In the genomic region with DNA sequence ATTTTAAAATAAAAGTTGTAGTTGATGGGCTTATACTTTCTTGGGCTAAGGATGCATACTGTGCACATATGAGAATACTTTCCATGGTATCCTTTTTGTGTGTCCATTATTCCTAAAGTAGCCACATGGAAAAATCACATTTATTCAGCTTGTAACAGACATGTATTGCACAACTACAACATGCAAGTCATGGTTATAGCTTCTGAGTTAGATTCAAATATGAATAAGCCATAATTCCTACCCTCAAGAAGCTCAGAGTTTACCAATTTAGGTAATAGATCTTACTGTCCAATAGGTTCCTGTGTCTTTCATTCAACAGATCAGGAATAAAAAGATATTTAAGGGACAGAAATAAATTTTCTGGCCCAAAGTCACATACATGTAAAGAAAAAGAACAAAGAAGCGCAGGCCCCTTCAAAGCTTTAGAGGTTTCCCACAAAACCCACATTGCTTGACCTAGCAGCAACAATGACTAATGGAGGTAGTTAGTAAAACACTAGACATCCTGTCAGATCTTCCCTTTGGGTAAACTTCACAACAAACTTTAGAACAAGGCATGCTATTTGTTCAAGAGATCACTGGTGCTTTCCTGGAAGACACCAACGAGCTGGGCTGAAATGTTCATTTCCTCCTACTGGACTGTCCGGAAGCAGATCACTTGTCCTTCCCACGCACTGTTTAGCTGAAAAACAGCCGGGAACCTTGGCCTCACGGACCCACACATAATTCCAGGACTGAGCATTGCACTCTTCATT, we compare ENCODE assay signal across 9 cellular contexts.
DNase-seq lines count a peak whose midpoint lies in the region; ATAC-seq and TF ChIP-seq lines count a peak whose summit lies in the region.
"Had no signal": no experiment of that assay in that cellular context is flagged by ENCODE, and none has a peak within 500 bp of the region (broad histone marks: within the 10 kb centered on the region; RNA-seq: fewer than 3 reads in every experiment).

No MANE protein-coding gene starts in this region.

- peaks cover 7% of the 10 kb centered on the region for H3K9me3 Mint-ChIP-seq in activated T-helper 2 cell treated with anti-CD3 and anti-CD28 coated beads, Interferon-gamma antibody, Interleukin-2, Interleukin-4, amounts not matched to agents 10 μg/mL and 5 μg/mL and 100 μg/mL, durations not matched to agents 14 hours and 24 hours and 36 hours

- H3K27me3 Mint-ChIP-seq in activated T-helper 2 cell treated with anti-CD3 and anti-CD28 coated beads, Interferon-gamma antibody, Interleukin-2, Interleukin-4, amounts not matched to agents 10 μg/mL and 5 μg/mL and 100 μg/mL, durations not matched to agents 14 hours and 24 hours and 36 hours (ENCODE audit: low read depth) = peaks cover 4% of the 10 kb centered on the region

- ATAC-seq in GM19043 (IDR thresholded peaks at IDR 0.05; ENCODE audit: low read depth, unreplicated experiment) (peak; percentile 60), HG03039 (IDR thresholded peaks at IDR 0.05; ENCODE audit: unreplicated experiment) (peak; percentile 68), psoas muscle (no peak), GM21786 (IDR thresholded peaks at IDR 0.05; ENCODE audit: unreplicated experiment) (no peak)
- ATAC-seq: Panc1 had no signal

- no peaks in the 10 kb centered on the region for H3K27me3 ChIP-seq in psoas muscle (ENCODE audit: insufficient read depth in 3 of 3, low read length in 2 of 3)

- TF ChIP-seq CTCF in psoas muscle (IDR thresholded peaks at IDR 0.05) = no peak
- no peak for TF ChIP-seq CTCF in coronary artery (IDR thresholded peaks at IDR 0.05)

- H3K4me1 Mint-ChIP-seq in activated T-helper 2 cell treated with anti-CD3 and anti-CD28 coated beads, Interferon-gamma antibody, Interleukin-2, Interleukin-4, amounts not matched to agents 10 μg/mL and 5 μg/mL and 100 μg/mL, durations not matched to agents 14 hours and 24 hours and 36 hours (ENCODE audit: low read depth) = peaks cover 53% of the 10 kb centered on the region

- no peaks in the 10 kb centered on the region for H3K36me3 ChIP-seq in psoas muscle (ENCODE audit: insufficient read depth in 1 of 2, low read depth in 1 of 2)

- H3K4me3 Mint-ChIP-seq in activated T-helper 2 cell treated with anti-CD3 and anti-CD28 coated beads, Interferon-gamma antibody, Interleukin-2, Interleukin-4, amounts not matched to agents 10 μg/mL and 5 μg/mL and 100 μg/mL, durations not matched to agents 14 hours and 24 hours and 36 hours (ENCODE audit: low read depth) = no peak overlapping the region

- intact Hi-C loops in activated T-helper 2 cell treated with anti-CD3 and anti-CD28 coated beads, Interferon-gamma antibody, Interleukin-2, Interleukin-4, amounts not matched to agents 10 μg/mL and 5 μg/mL and 100 μg/mL, durations not matched to agents 14 hours and 24 hours and 36 hours (cut with micrococcal nuclease) = loop anchor here (1.0 kb wide), 4 partner anchors 16 to 91 kb away; no protein-coding TSS in a partner anchor
- intact Hi-C loops in psoas muscle (cut with DNase I) (no loop called here), posterior cingulate gyrus (cut with DNase I) (no loop called here)

- H3K36me3 Mint-ChIP-seq in activated T-helper 2 cell treated with anti-CD3 and anti-CD28 coated beads, Interferon-gamma antibody, Interleukin-2, Interleukin-4, amounts not matched to agents 10 μg/mL and 5 μg/mL and 100 μg/mL, durations not matched to agents 14 hours and 24 hours and 36 hours (ENCODE audit: low read depth) = peaks cover 11% of the 10 kb centered on the region

- H3K4me3 ChIP-seq in psoas muscle (no peak overlapping the region), coronary artery (no peak overlapping the region)

- 42 to 54% (median 43%) methylated on average over 6 of the region's 6 CpGs for WGBS in psoas muscle, 3 donors

- H3K27ac ChIP-seq in psoas muscle (peak overlapping the region; percentile 30), coronary artery (peak overlapping the region in 1 of 2 donors; percentile 40)

- H3K4me1 ChIP-seq in psoas muscle = peaks cover 6% of the 10 kb centered on the region

- H3K27ac Mint-ChIP-seq in activated T-helper 2 cell treated with anti-CD3 and anti-CD28 coated beads, Interferon-gamma antibody, Interleukin-2, Interleukin-4, amounts not matched to agents 10 μg/mL and 5 μg/mL and 100 μg/mL, durations not matched to agents 14 hours and 24 hours and 36 hours = peak overlapping the region; percentile 23

- H3K9me3 ChIP-seq in psoas muscle = no peaks in the 10 kb centered on the region

- no peak for DNase-seq in activated T-helper 2 cell treated with anti-CD3 and anti-CD28 coated beads, Interferon-gamma antibody, Interleukin-2, Interleukin-4, amounts not matched to agents 10 μg/mL and 5 μg/mL and 100 μg/mL, durations not matched to agents 14 hours and 24 hours and 36 hours (ENCODE audit: low spot score)
- DNase-seq in psoas muscle (no peak), NCI-H748 treated with DMSO at 0.1 percent for 48 hours (lab: John Stamatoyannopoulos, UW) (no peak), posterior cingulate gyrus (no peak), coronary artery (ENCODE audit: low spot score) (no peak)

Comparison
In these comparisons a context has a peak if more than half of its experiments do, and no peak if none do; other contexts are left out.
1. ATAC-seq: peak in GM19043 (single experiment) and HG03039 (single experiment); none in psoas muscle (0 of 4) and GM21786 (single experiment).